ENCODE assay signal across 9 cellular contexts in the genomic region with DNA sequence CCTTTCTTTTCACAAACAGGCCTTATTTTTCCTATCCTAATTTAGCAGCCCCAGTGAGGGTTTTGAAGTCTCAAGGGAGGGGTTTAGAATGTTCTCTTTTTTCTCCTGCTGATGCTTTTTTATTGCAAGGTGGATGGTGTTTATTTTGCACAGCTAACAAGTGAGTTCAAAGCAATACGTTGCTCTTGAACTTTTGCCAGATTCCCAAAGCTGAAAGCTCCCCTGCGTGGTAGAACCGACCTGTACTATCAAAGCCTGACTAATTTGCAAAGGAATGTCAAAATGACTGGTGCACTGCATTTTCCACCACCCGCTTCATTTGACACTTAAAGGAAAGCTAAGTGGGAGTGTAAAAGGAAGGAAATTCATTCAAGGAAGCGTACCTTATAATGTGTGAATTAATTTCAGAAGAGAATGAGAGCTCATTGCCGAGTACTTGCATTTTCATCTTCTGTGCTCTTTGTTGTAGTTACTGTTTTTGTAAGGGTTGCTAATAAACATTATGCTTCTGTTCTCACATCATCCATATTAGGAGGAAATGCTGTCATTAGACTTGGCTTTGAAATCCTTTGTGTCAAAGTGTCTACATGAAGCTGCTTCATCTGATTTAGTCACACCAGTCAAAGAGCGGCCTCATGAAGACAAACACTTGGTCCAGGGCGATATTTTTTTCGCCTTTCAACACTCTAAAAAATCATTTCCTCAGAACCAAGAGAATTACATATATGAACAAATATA.
DNase-seq lines count a peak whose midpoint lies in the region; ATAC-seq and TF ChIP-seq lines count a peak whose summit lies in the region.
"Had no signal": no experiment of that assay in that cellular context is flagged by ENCODE, and none has a peak within 500 bp of the region (broad histone marks: within the 10 kb centered on the region; RNA-seq: fewer than 3 reads in every experiment).

No MANE protein-coding gene starts in this region.

- ATAC-seq in GM18907 (IDR thresholded peaks at IDR 0.05; ENCODE audit: unreplicated experiment) (peak; percentile 30), HG03354 (IDR thresholded peaks at IDR 0.05; ENCODE audit: poor library complexity, severe bottlenecking, unreplicated experiment) (peak; percentile 39)
- ATAC-seq in activated naive CD4-positive, alpha-beta T cell treated with anti-CD3 and anti-CD28 coated beads, Interleukin-2, amount 50 U/mL, for 72 hours: no peak

- WGBS in tibial nerve, 2 donors: 50 to 52% methylated on average over 9 of the region's 9 CpGs

- H2AFZ ChIP-seq in osteoblast (ENCODE audit: low read length): peak overlapping the region; percentile 30
- no peak overlapping the region for H2AFZ ChIP-seq in OCI-LY7 (ENCODE audit: low read length)
- H2AFZ ChIP-seq: parathyroid adenoma had no signal

- no peaks in the 10 kb centered on the region for H4K20me1 ChIP-seq in osteoblast (ENCODE audit: insufficient read depth, low read length)
- no peaks in the 10 kb centered on the region for H4K20me1 ChIP-seq in OCI-LY7 (ENCODE audit: insufficient read depth, low read length)

- CTCF ChIA-PET in OCI-LY7 (lab: Charles Lee; ENCODE audit: unreplicated experiment): no interaction called here

- no peaks in the 10 kb centered on the region for H3K9me3 ChIP-seq in osteoblast (ENCODE audit: low read depth, low read length)
- H3K9me3 ChIP-seq in OCI-LY7 (ENCODE audit: low read length): no peaks in the 10 kb centered on the region
- H3K9me3 ChIP-seq in tibial nerve: no peaks in the 10 kb centered on the region

- no peak overlapping the region for H3K4me2 ChIP-seq in osteoblast (ENCODE audit: insufficient read depth, low read length)
- H3K4me2 ChIP-seq in OCI-LY7 (ENCODE audit: low read length): no peak overlapping the region

- DNase-seq in cerebellum (ENCODE audit: low spot score) (peak; percentile 32), osteoblast (ENCODE audit: insufficient read length, low spot score, missing footprints) (no peak), OCI-LY7 (ENCODE audit: low spot score) (no peak), AG08395 (ENCODE audit: low spot score) (no peak), tibial nerve (ENCODE audit: low spot score in 2 of 2) (no peak)
- no peak for DNase-seq in activated naive CD4-positive, alpha-beta T cell treated with anti-CD3 and anti-CD28 coated beads, Interleukin-2, amount 50 U/mL, for 72 hours (ENCODE audit: low spot score in 2 of 2)

- no peaks in the 10 kb centered on the region for H3K36me3 Mint-ChIP-seq in activated naive CD4-positive, alpha-beta T cell treated with anti-CD3 and anti-CD28 coated beads, Interleukin-2, amount 50 U/mL, for 72 hours

- H3K9me3 Mint-ChIP-seq in activated naive CD4-positive, alpha-beta T cell treated with anti-CD3 and anti-CD28 coated beads, Interleukin-2, amount 50 U/mL, for 72 hours: peaks cover 0 to 10% of the 10 kb centered on the region in 2 donors

- H3K36me3 ChIP-seq in osteoblast (ENCODE audit: insufficient read depth, low read length): no peaks in the 10 kb centered on the region
- no peaks in the 10 kb centered on the region for H3K36me3 ChIP-seq in OCI-LY7 (ENCODE audit: insufficient read depth, low read length)
- H3K36me3 ChIP-seq in tibial nerve: no peaks in the 10 kb centered on the region

- no peaks in the 10 kb centered on the region for H3K79me2 ChIP-seq in osteoblast (ENCODE audit: insufficient read depth, low read length)
- no peaks in the 10 kb centered on the region for H3K79me2 ChIP-seq in OCI-LY7 (ENCODE audit: insufficient read depth, low read depth, low read length)
- H3K79me2 ChIP-seq: parathyroid adenoma had no signal

- H3K4me3 ChIP-seq in osteoblast (ENCODE audit: insufficient read depth, low read length) (no peak overlapping the region), OCI-LY7 (ENCODE audit: low read depth, low read length, poor library complexity, severe bottlenecking) (no peak overlapping the region), tibial nerve (no peak overlapping the region)

- TF ChIP-seq CTCF in osteoblast (IDR thresholded peaks at IDR 0.05; ENCODE audit: extremely low read depth, low read depth, low read length) (no peak), OCI-LY7 (conservative IDR thresholded peaks at IDR 0.05; ENCODE audit: low read length) (no peak), tibial nerve (IDR thresholded peaks at IDR 0.05) (no peak)

- H3K27ac Mint-ChIP-seq in activated naive CD4-positive, alpha-beta T cell treated with anti-CD3 and anti-CD28 coated beads, Interleukin-2, amount 50 U/mL, for 72 hours: peak overlapping the region in 1 of 2 donors; percentile 36

- H3K4me1 ChIP-seq in osteoblast (ENCODE audit: insufficient read depth, low read length): no peaks in the 10 kb centered on the region
- no peaks in the 10 kb centered on the region for H3K4me1 ChIP-seq in OCI-LY7 (ENCODE audit: insufficient read depth, low read length, poor library complexity, severe bottlenecking)
- peaks cover 0 to 12% (median 6%) of the 10 kb centered on the region in 4 donors for H3K4me1 ChIP-seq in tibial nerve
- H3K4me1 ChIP-seq: parathyroid adenoma had no signal

- no peak for TF ChIP-seq EP300 in tibial nerve (IDR thresholded peaks at IDR 0.05)

- no peak for TF ChIP-seq POLR2A in tibial nerve (IDR thresholded peaks at IDR 0.05)

- POLR2A ChIA-PET in OCI-LY7 (lab: Charles Lee): interaction anchor here (0.9 kb wide), 1 partner anchor 92 kb away, joined by 3 read pairs; no protein-coding TSS in a partner anchor

- H3K27me3 ChIP-seq in osteoblast (ENCODE audit: insufficient read depth, low read length): no peaks in the 10 kb centered on the region
- no peaks in the 10 kb centered on the region for H3K27me3 ChIP-seq in tibial nerve

- H3K9me2 ChIP-seq in OCI-LY7 (ENCODE audit: insufficient read depth, low read length): no peaks in the 10 kb centered on the region

- no TSS peak for BruUV-seq in OCI-LY7 (replicated peaks; lab: Mats Ljungman, UMichigan)

- intact Hi-C loops in OCI-LY7 (cut with micrococcal nuclease; ENCODE audit: unreplicated experiment): no loop called here

- H3K27ac ChIP-seq in osteoblast (ENCODE audit: low read depth, low read length) (no peak overlapping the region), OCI-LY7 (ENCODE audit: low read depth, low read length, poor library complexity, severe bottlenecking) (no peak overlapping the region), tibial nerve (peak overlapping the region in 2 of 4 donors; percentile 7 to 66)
- H3K27ac ChIP-seq: parathyroid adenoma had no signal

Comparison
In these comparisons a context has a peak if more than half of its experiments do, and no peak if none do; other contexts are left out.
1. ATAC-seq: peak in GM18907 (single experiment) and HG03354 (single experiment); none in activated naive CD4-positive, alpha-beta T cell treated with anti-CD3 and anti-CD28 coated beads, Interleukin-2, amount 50 U/mL, for 72 hours (0 of 2).